ENCODE assay signal across 15 cellular contexts in genomic region chr6:138989098-138989983, GRCh38. TPM values are rescaled to one million over a fixed set of nuclear protein-coding genes. Genes with fewer than 3 reads are reported as not detected.
A peak's percentile ranks its signal among the peaks of the same experiment; 100 is the strongest.
DNase-seq lines count a peak whose midpoint lies in the region; ATAC-seq, FAIRE-seq and TF ChIP-seq lines count a peak whose summit lies in the region.
"Had no signal": no experiment of that assay in that cellular context is flagged by ENCODE, and none has a peak within 500 bp of the region (broad histone marks: within the 10 kb centered on the region; RNA-seq: fewer than 3 reads in every experiment).

No MANE protein-coding gene starts in this region.

- DNase-seq in activated T-cell treated with anti-CD3 and anti-CD28 coated beads, Interleukin-2, amount 50 U/mL, for 72 hours: no peak
- DNase-seq in activated T-cell treated with anti-CD3 and anti-CD28 coated beads for 4 hours (no peak), NCI-H748 (lab: John Stamatoyannopoulos, UW; ENCODE audit: unreplicated experiment) (peak; percentile 76), D721Med (ENCODE audit: insufficient read length, low spot score) (no peak)
- DNase-seq in effector memory CD4-positive, alpha-beta T cell: no peak
- DNase-seq in stimulated activated effector memory CD8-positive, alpha-beta T cell treated with anti-CD3 and anti-CD28 coated beads, Interleukin-12 subunit alpha, Interleukin-12 subunit beta, amount 100 ng/mL, for 72 hours (ENCODE audit: low spot score in 2 of 2): no peak
- DNase-seq: AML-193; amygdala; foreskin keratinocyte; NCI-H1105 treated with DMSO at 0.1 percent for 48 hours; stimulated activated CD8-positive, alpha-beta memory T cell treated with anti-CD3 and anti-CD28 coated beads, Interleukin-4, amount 100 ng/mL, for 48 hours; T1000 had no signal

- peak overlapping the region; percentile 41 to 92 for H3K4me3 Mint-ChIP-seq in activated T-cell treated with anti-CD3 and anti-CD28 coated beads, Interleukin-2, amount 50 U/mL, for 72 hours
- H3K4me3 Mint-ChIP-seq in stimulated activated effector memory CD8-positive, alpha-beta T cell treated with anti-CD3 and anti-CD28 coated beads, Interleukin-12 subunit alpha, Interleukin-12 subunit beta, amount 100 ng/mL, for 72 hours: no peak overlapping the region

- peaks cover 0 to 3% of the 10 kb centered on the region in 2 donors for H3K9me3 Mint-ChIP-seq in activated T-cell treated with anti-CD3 and anti-CD28 coated beads, Interleukin-2, amount 50 U/mL, for 72 hours
- no peaks in the 10 kb centered on the region for H3K9me3 Mint-ChIP-seq in stimulated activated effector memory CD8-positive, alpha-beta T cell treated with anti-CD3 and anti-CD28 coated beads, Interleukin-12 subunit alpha, Interleukin-12 subunit beta, amount 100 ng/mL, for 72 hours

- H3K4me1 ChIP-seq in effector memory CD4-positive, alpha-beta T cell (ENCODE audit: control insufficient read depth, insufficient read depth, low read length, poor library complexity, severe bottlenecking): peaks cover 9% of the 10 kb centered on the region

- peak overlapping the region; percentile 93 for H3K27ac Mint-ChIP-seq in activated T-cell treated with anti-CD3 and anti-CD28 coated beads, Interleukin-2, amount 50 U/mL, for 72 hours
- peak overlapping the region; percentile 96 for H3K27ac Mint-ChIP-seq in stimulated activated effector memory CD8-positive, alpha-beta T cell treated with anti-CD3 and anti-CD28 coated beads, Interleukin-12 subunit alpha, Interleukin-12 subunit beta, amount 100 ng/mL, for 72 hours

- H3K4me1 Mint-ChIP-seq in activated T-cell treated with anti-CD3 and anti-CD28 coated beads, Interleukin-2, amount 50 U/mL, for 72 hours (ENCODE audit: low read depth): peaks cover 13% of the 10 kb centered on the region
- H3K4me1 Mint-ChIP-seq in stimulated activated effector memory CD8-positive, alpha-beta T cell treated with anti-CD3 and anti-CD28 coated beads, Interleukin-12 subunit alpha, Interleukin-12 subunit beta, amount 100 ng/mL, for 72 hours: peaks cover 6% of the 10 kb centered on the region

- FAIRE-seq in D721Med (lab: Jason Lieb, UNC): no peak
- FAIRE-seq: keratinocyte had no signal

- no peak for TF ChIP-seq CTCF in D721Med (IDR thresholded peaks at IDR 0.05; ENCODE audit: insufficient read depth, missing control alignments)

- H3K36me3 Mint-ChIP-seq in activated T-cell treated with anti-CD3 and anti-CD28 coated beads, Interleukin-2, amount 50 U/mL, for 72 hours (ENCODE audit: insufficient read depth in 2 of 2): peaks cover 2 to 4% of the 10 kb centered on the region in 2 donors
- peaks cover 11% of the 10 kb centered on the region for H3K36me3 Mint-ChIP-seq in stimulated activated effector memory CD8-positive, alpha-beta T cell treated with anti-CD3 and anti-CD28 coated beads, Interleukin-12 subunit alpha, Interleukin-12 subunit beta, amount 100 ng/mL, for 72 hours

- no peak for ATAC-seq in activated T-cell treated with anti-CD3 and anti-CD28 coated beads, Interleukin-2, amount 50 U/mL, for 72 hours (replicated peaks in 1 of 2)
- ATAC-seq in stimulated activated effector memory CD8-positive, alpha-beta T cell treated with anti-CD3 and anti-CD28 coated beads, Interleukin-12 subunit alpha, Interleukin-12 subunit beta, amount 100 ng/mL, for 72 hours: no peak
- ATAC-seq in activated CD4-positive, CD25-positive, alpha-beta regulatory T cell treated with anti-CD3 and anti-CD28 coated beads, Interleukin-2, amount 50 U/mL, for 24 hours: no peak
- ATAC-seq in GM21526 (IDR thresholded peaks at IDR 0.05; ENCODE audit: low FRiP score, unreplicated experiment): no peak

- no peaks in the 10 kb centered on the region for H3K9me3 ChIP-seq in effector memory CD4-positive, alpha-beta T cell (ENCODE audit: control insufficient read depth, low read length)

- H3K27me3 Mint-ChIP-seq in activated T-cell treated with anti-CD3 and anti-CD28 coated beads, Interleukin-2, amount 50 U/mL, for 72 hours (ENCODE audit: low read depth): no peaks in the 10 kb centered on the region

- H3K27me3 ChIP-seq in effector memory CD4-positive, alpha-beta T cell (replicated peaks; ENCODE audit: control insufficient read depth, insufficient read depth, low read length, poor library complexity, severe bottlenecking): no peaks in the 10 kb centered on the region
- H3K27me3 ChIP-seq: foreskin keratinocyte had no signal

- H3K4me3 ChIP-seq in effector memory CD4-positive, alpha-beta T cell (ENCODE audit: insufficient read depth, low read depth, low read length, poor library complexity, severe bottlenecking): no peak overlapping the region

- H3K27ac ChIP-seq in effector memory CD4-positive, alpha-beta T cell (ENCODE audit: insufficient read depth, low read length, poor library complexity, severe bottlenecking): peak overlapping the region; percentile 80

- H3K36me3 ChIP-seq in effector memory CD4-positive, alpha-beta T cell (ENCODE audit: control insufficient read depth, insufficient read depth, low read length): no peaks in the 10 kb centered on the region

RNA-seq across cellular contexts. Expression of gene REPS1, which starts 1.3 kb away (rescaled TPM):
- 10 to 100 TPM; 92.0 to 92.9 TPM for total RNA-seq in activated T-cell treated with anti-CD3 and anti-CD28 coated beads, Interleukin-2, amount 50 U/mL, for 72 hours

RNA-seq across cellular contexts. Expression of gene ABRACL, which starts 39.2 kb away (rescaled TPM):
- total RNA-seq in activated T-cell treated with anti-CD3 and anti-CD28 coated beads, Interleukin-2, amount 50 U/mL, for 72 hours: 10 to 100 TPM; 81.8 to 82.7 TPM
